Comparison of ENCODE assay signal across 26 cellular contexts in the genomic region with DNA sequence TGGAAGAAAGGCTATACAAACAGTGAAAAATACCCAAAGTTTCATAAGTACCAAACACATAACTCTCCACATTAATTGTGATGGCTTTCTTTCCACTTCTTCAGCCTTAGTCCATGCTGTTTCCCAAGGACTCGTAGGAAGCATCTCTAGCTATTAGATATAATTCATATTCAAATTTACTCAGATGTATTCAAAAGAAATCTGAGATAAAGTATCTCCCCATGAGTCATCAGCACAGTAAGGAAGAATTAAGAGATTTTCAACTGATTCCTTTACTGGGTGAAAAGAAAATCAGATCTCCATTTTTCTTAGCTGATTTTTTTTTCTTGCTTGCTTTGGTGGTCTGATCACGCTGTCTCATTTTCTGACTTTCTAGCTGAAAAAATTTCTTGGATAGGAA.
"Had no signal": no experiment of that assay in that cellular context is flagged by ENCODE, and none has a peak within 500 bp of the region (broad histone marks: within the 10 kb centered on the region; RNA-seq: fewer than 3 reads in every experiment).

No MANE protein-coding gene starts in this region.

- H3K4me3 ChIP-seq: gastroesophageal sphincter, lung, neural progenitor cell, ovary, right atrium auricular region, sigmoid colon, skin epidermis, testis, tibial nerve, upper lobe of right lung, vagina had no signal

- H3K4me3 Mint-ChIP-seq: endodermal cell; natural killer cell treated with Interleukin-12 subunit alpha and Interleukin-12 subunit beta and Interleukin-15 and Interleukin-18, amount 100 ng/mL, for 72 hours; neural progenitor cell; stimulated activated naive B cell treated with anti-CD40 and anti-IgM and Interleukin-4, amounts not matched to agents 10 μg/mL and 1 μg/mL and 100 μg/mL, for 72 hours; stimulated activated naive CD8-positive, alpha-beta T cell treated with anti-CD3 and anti-CD28 coated beads, Interleukin-15, amount 100 ng/mL, for 72 hours had no signal

- ATAC-seq: esophagus mucosa; gastroesophageal sphincter; left cardiac atrium; left ventricle myocardium superior; natural killer cell treated with Interleukin-12 subunit alpha and Interleukin-12 subunit beta and Interleukin-15 and Interleukin-18, amount 100 ng/mL, for 72 hours; stimulated activated naive B cell treated with anti-CD40 and anti-IgM and Interleukin-4, amounts not matched to agents 10 μg/mL and 1 μg/mL and 100 μg/mL, for 72 hours; stimulated activated naive CD8-positive, alpha-beta T cell treated with anti-CD3 and anti-CD28 coated beads, Interleukin-15, amount 100 ng/mL, for 72 hours; upper lobe of right lung had no signal

- H3K4me2 ChIP-seq: neural progenitor cell had no signal

- H3K4me1 ChIP-seq: gastroesophageal sphincter, right atrium auricular region, testis, tibial nerve, upper lobe of right lung, vagina had no signal

- FAIRE-seq: keratinocyte had no signal

- H3K9me3 ChIP-seq: gastroesophageal sphincter, ovary, right atrium auricular region, sigmoid colon, testis, tibial nerve, upper lobe of right lung, vagina had no signal

- H3K27me3 ChIP-seq: gastroesophageal sphincter, neural progenitor cell, ovary, right atrium auricular region, sigmoid colon, testis, tibial nerve, upper lobe of right lung, vagina had no signal

- H3K9ac ChIP-seq: neural progenitor cell had no signal

- DNase-seq: effector CD4-positive, alpha-beta T cell; endodermal cell; glutamatergic neuron; left cardiac atrium; left ventricle myocardium superior; mesenchymal stem cell; midbrain; nucleus accumbens; ovary; sigmoid colon; stimulated activated CD4-positive, alpha-beta T cell treated with anti-CD3 and anti-CD28 coated beads, Interleukin-2, amount 100 ng/mL, for 24 hours; stimulated activated CD4-positive, alpha-beta T cell treated with anti-CD3 and anti-CD28 coated beads, Interleukin-4, amount 100 ng/mL, for 4 hours; stimulated activated naive B cell treated with anti-CD40 and anti-IgM and Interleukin-4, amounts not matched to agents 10 μg/mL and 1 μg/mL and 100 μg/mL, for 72 hours; stimulated activated naive CD8-positive, alpha-beta T cell treated with anti-CD3 and anti-CD28 coated beads, Interleukin-15, amount 100 ng/mL, for 72 hours; testis; upper lobe of right lung had no signal

- H3K36me3 Mint-ChIP-seq: natural killer cell treated with Interleukin-12 subunit alpha and Interleukin-12 subunit beta and Interleukin-15 and Interleukin-18, amount 100 ng/mL, for 72 hours; stimulated activated naive B cell treated with anti-CD40 and anti-IgM and Interleukin-4, amounts not matched to agents 10 μg/mL and 1 μg/mL and 100 μg/mL, for 72 hours had no signal

- H3K27me3 Mint-ChIP-seq: stimulated activated naive CD8-positive, alpha-beta T cell treated with anti-CD3 and anti-CD28 coated beads, Interleukin-15, amount 100 ng/mL, for 72 hours had no signal

- H3K27ac ChIP-seq: gastroesophageal sphincter, neural progenitor cell, ovary, right atrium auricular region, skin epidermis, testis, tibial nerve, upper lobe of right lung, vagina had no signal

- H3K36me3 ChIP-seq: gastroesophageal sphincter, neural progenitor cell, ovary, right atrium auricular region, sigmoid colon, tibial nerve, upper lobe of right lung, vagina had no signal

- H3K9me3 Mint-ChIP-seq: natural killer cell treated with Interleukin-12 subunit alpha and Interleukin-12 subunit beta and Interleukin-15 and Interleukin-18, amount 100 ng/mL, for 72 hours; neural progenitor cell; stimulated activated naive B cell treated with anti-CD40 and anti-IgM and Interleukin-4, amounts not matched to agents 10 μg/mL and 1 μg/mL and 100 μg/mL, for 72 hours; stimulated activated naive CD8-positive, alpha-beta T cell treated with anti-CD3 and anti-CD28 coated beads, Interleukin-15, amount 100 ng/mL, for 72 hours had no signal

- H3K4me1 Mint-ChIP-seq: stimulated activated naive B cell treated with anti-CD40 and anti-IgM and Interleukin-4, amounts not matched to agents 10 μg/mL and 1 μg/mL and 100 μg/mL, for 72 hours; stimulated activated naive CD8-positive, alpha-beta T cell treated with anti-CD3 and anti-CD28 coated beads, Interleukin-15, amount 100 ng/mL, for 72 hours had no signal

- H2AFZ ChIP-seq: neural progenitor cell had no signal

- H3K27ac Mint-ChIP-seq: endodermal cell; natural killer cell treated with Interleukin-12 subunit alpha and Interleukin-12 subunit beta and Interleukin-15 and Interleukin-18, amount 100 ng/mL, for 72 hours; neural progenitor cell; stimulated activated naive B cell treated with anti-CD40 and anti-IgM and Interleukin-4, amounts not matched to agents 10 μg/mL and 1 μg/mL and 100 μg/mL, for 72 hours had no signal
